ENCODE assay signal across 20 cellular contexts in the genomic region with DNA sequence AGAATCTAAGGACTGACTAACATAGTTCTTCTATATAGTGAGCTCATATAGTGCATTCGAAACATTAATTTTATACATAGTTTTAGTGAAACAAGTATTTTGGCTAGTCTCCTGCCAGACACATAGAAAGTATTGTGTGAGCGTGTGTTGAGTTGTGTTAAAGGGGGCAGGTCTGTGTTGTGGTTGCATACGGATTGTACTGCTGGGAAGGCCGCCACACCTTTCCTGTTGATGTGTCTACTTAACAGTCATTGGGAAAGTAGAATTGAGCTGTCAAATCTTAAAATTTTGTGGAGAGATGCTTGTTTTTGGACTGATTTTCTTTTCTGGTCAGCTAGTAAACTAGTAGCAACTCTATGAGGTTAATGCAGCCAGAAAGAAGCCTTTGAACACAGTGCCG. TPM values are rescaled to one million over a fixed set of nuclear protein-coding genes. Genes with fewer than 3 reads are reported as not detected.
A peak's percentile ranks its signal among the peaks of the same experiment; 100 is the strongest.
DNase-seq lines count a peak whose midpoint lies in the region; ATAC-seq and TF ChIP-seq lines count a peak whose summit lies in the region.
"Had no signal": no experiment of that assay in that cellular context is flagged by ENCODE, and none has a peak within 500 bp of the region (broad histone marks: within the 10 kb centered on the region; RNA-seq: fewer than 3 reads in every experiment).

No MANE protein-coding gene starts in this region.

- H3K4me1 ChIP-seq in CD4-positive, alpha-beta memory T cell (ENCODE audit: insufficient read depth, low read length) = peaks cover 6% of the 10 kb centered on the region
- H3K4me1 ChIP-seq in neutrophil (ENCODE audit: control insufficient read depth in 1 of 2, insufficient read depth in 1 of 2, low read depth in 1 of 2, low read length in 1 of 2) = peaks cover 11 to 14% of the 10 kb centered on the region in 2 experiments

- H3K9me3 ChIP-seq in CD4-positive, alpha-beta memory T cell (ENCODE audit: control insufficient read depth in 1 of 2, low read length in 2 of 2) = no peaks in the 10 kb centered on the region
- no peaks in the 10 kb centered on the region for H3K9me3 ChIP-seq in neutrophil
- H3K9me3 ChIP-seq: Caco-2 had no signal

- ATAC-seq in HG03045 (IDR thresholded peaks at IDR 0.05; ENCODE audit: unreplicated experiment) = no peak
- ATAC-seq in GM18858 (IDR thresholded peaks at IDR 0.05; ENCODE audit: unreplicated experiment) = no peak

- TF ChIP-seq CTCF in neutrophil (IDR thresholded peaks at IDR 0.05) = no peak

- POLR2A ChIA-PET in activated CD4-positive, alpha-beta T cell treated with anti-CD3 and anti-CD28 coated beads, Interleukin-2, amount 10 ng/mL, durations not matched to agents 7 days and 5 days (lab: Charles Lee) = no interaction called here
- POLR2A ChIA-PET in CD4-positive, alpha-beta memory T cell (lab: Charles Lee; ENCODE audit: partially characterized antibody) = interaction anchor here (1.0 kb wide), 1 partner anchor 10 kb away, joined by 3 read pairs; no protein-coding TSS in a partner anchor

- H3K27ac ChIP-seq in CD4-positive, alpha-beta memory T cell (ENCODE audit: low read depth, low read length) = no peak overlapping the region
- H3K27ac ChIP-seq in neutrophil = peak overlapping the region; percentile 68

- no peak for DNase-seq in activated CD4-positive, alpha-beta T cell treated with anti-CD3 and anti-CD28 coated beads, Interleukin-2, amount 10 ng/mL, durations not matched to agents 7 days and 5 days
- no peak for DNase-seq in activated CD4-positive, alpha-beta T cell treated with anti-CD3 and anti-CD28 coated beads, Interleukin-2, amount 50 U/mL, for 48 hours
- DNase-seq in CD4-positive, alpha-beta memory T cell = no peak
- no peak for DNase-seq in activated T-helper 1 cell treated with anti-CD3 and anti-CD28 coated beads, Interleukin-12 subunit alpha, Interleukin-12 subunit beta, Interleukin-2, Interleukin-4 antibody, amounts not matched to agents 30 ng/mL and 10 ng/mL and 1 ng/mL, durations not matched to agents 14 hours and 24 hours and 36 hours (ENCODE audit: low spot score)
- DNase-seq in NCI-H1436 (lab: John Stamatoyannopoulos, UW) = no peak
- DNase-seq: Caco-2; CD4-positive, CD25-positive, alpha-beta regulatory T cell; GDM1; H9; MM.1S; NCI-H1092 treated with DMSO at 0.1 percent for 48 hours; NCI-H1694 treated with DMSO at 0.1 percent for 48 hours; NCI-H510A treated with DMSO at 0.1 percent for 48 hours; NCI-H774; OCI-M1; Right ventricle myocardium superior had no signal

- H3K4me3 Mint-ChIP-seq in activated CD4-positive, alpha-beta T cell treated with anti-CD3 and anti-CD28 coated beads, Interleukin-2, amount 10 ng/mL, durations not matched to agents 7 days and 5 days = no peak overlapping the region
- peak overlapping the region in 5 of 8 donors; percentile 14 to 80 (median 43) for H3K4me3 Mint-ChIP-seq in CD4-positive, alpha-beta memory T cell
- H3K4me3 Mint-ChIP-seq in activated T-helper 1 cell treated with anti-CD3 and anti-CD28 coated beads, Interleukin-12 subunit alpha, Interleukin-12 subunit beta, Interleukin-2, Interleukin-4 antibody, amounts not matched to agents 30 ng/mL and 10 ng/mL and 1 ng/mL, durations not matched to agents 14 hours and 24 hours and 36 hours = peak overlapping the region; percentile 60
- H3K4me3 Mint-ChIP-seq: B cell; CD4-positive, CD25-positive, alpha-beta regulatory T cell; H9 had no signal

- CTCF ChIA-PET in activated CD4-positive, alpha-beta T cell treated with anti-CD3 and anti-CD28 coated beads, Interleukin-2, amount 10 ng/mL, durations not matched to agents 7 days and 5 days (lab: Charles Lee) = interaction anchor here (0.9 to 1.0 kb wide), 2 partner anchors 9 to 18 kb away, joined by 3 to 4 read pairs; no protein-coding TSS in a partner anchor
- CTCF ChIA-PET in CD4-positive, alpha-beta memory T cell (lab: Charles Lee; ENCODE audit: partially characterized antibody) = interaction anchor here (1.2 to 2.0 kb wide), 2 partner anchors 8 to 51 kb away, joined by 3 to 4 read pairs; a partner anchor contains a TSS

- H3K36me3 ChIP-seq in CD4-positive, alpha-beta memory T cell (ENCODE audit: insufficient read depth, low read length) = peaks cover 12% of the 10 kb centered on the region
- H3K36me3 ChIP-seq in neutrophil = no peaks in the 10 kb centered on the region

- H3K4me3 ChIP-seq in CD4-positive, alpha-beta memory T cell (ENCODE audit: low read length in 2 of 2) = no peak overlapping the region
- no peak overlapping the region for H3K4me3 ChIP-seq in neutrophil (ENCODE audit: low read depth in 1 of 2, low read length in 1 of 2)

- H3K27me3 Mint-ChIP-seq in activated CD4-positive, alpha-beta T cell treated with anti-CD3 and anti-CD28 coated beads, Interleukin-2, amount 10 ng/mL, durations not matched to agents 7 days and 5 days = no peaks in the 10 kb centered on the region
- H3K27me3 Mint-ChIP-seq in CD4-positive, alpha-beta memory T cell = no peaks in the 10 kb centered on the region
- no peaks in the 10 kb centered on the region for H3K27me3 Mint-ChIP-seq in activated T-helper 1 cell treated with anti-CD3 and anti-CD28 coated beads, Interleukin-12 subunit alpha, Interleukin-12 subunit beta, Interleukin-2, Interleukin-4 antibody, amounts not matched to agents 30 ng/mL and 10 ng/mL and 1 ng/mL, durations not matched to agents 14 hours and 24 hours and 36 hours (ENCODE audit: insufficient read depth)
- H3K27me3 Mint-ChIP-seq: B cell; CD4-positive, CD25-positive, alpha-beta regulatory T cell had no signal

- no peaks in the 10 kb centered on the region for H3K9me3 Mint-ChIP-seq in activated CD4-positive, alpha-beta T cell treated with anti-CD3 and anti-CD28 coated beads, Interleukin-2, amount 10 ng/mL, durations not matched to agents 7 days and 5 days
- H3K9me3 Mint-ChIP-seq in CD4-positive, alpha-beta memory T cell = no peaks in the 10 kb centered on the region
- H3K9me3 Mint-ChIP-seq in activated T-helper 1 cell treated with anti-CD3 and anti-CD28 coated beads, Interleukin-12 subunit alpha, Interleukin-12 subunit beta, Interleukin-2, Interleukin-4 antibody, amounts not matched to agents 30 ng/mL and 10 ng/mL and 1 ng/mL, durations not matched to agents 14 hours and 24 hours and 36 hours = no peaks in the 10 kb centered on the region
- H3K9me3 Mint-ChIP-seq: CD4-positive, CD25-positive, alpha-beta regulatory T cell; H9 had no signal

- peaks cover 12% of the 10 kb centered on the region for H3K4me1 Mint-ChIP-seq in activated CD4-positive, alpha-beta T cell treated with anti-CD3 and anti-CD28 coated beads, Interleukin-2, amount 10 ng/mL, durations not matched to agents 7 days and 5 days
- peaks cover 9 to 19% (median 16%) of the 10 kb centered on the region in 4 donors for H3K4me1 Mint-ChIP-seq in CD4-positive, alpha-beta memory T cell
- peaks cover 56% of the 10 kb centered on the region for H3K4me1 Mint-ChIP-seq in activated T-helper 1 cell treated with anti-CD3 and anti-CD28 coated beads, Interleukin-12 subunit alpha, Interleukin-12 subunit beta, Interleukin-2, Interleukin-4 antibody, amounts not matched to agents 30 ng/mL and 10 ng/mL and 1 ng/mL, durations not matched to agents 14 hours and 24 hours and 36 hours (ENCODE audit: low read depth)
- H3K4me1 Mint-ChIP-seq: H9 had no signal

- peak overlapping the region; percentile 7 for H3K27ac Mint-ChIP-seq in activated CD4-positive, alpha-beta T cell treated with anti-CD3 and anti-CD28 coated beads, Interleukin-2, amount 10 ng/mL, durations not matched to agents 7 days and 5 days
- H3K27ac Mint-ChIP-seq in CD4-positive, alpha-beta memory T cell = peak overlapping the region in 6 of 7 donors; percentile 4 to 91 (median 36)
- peak overlapping the region; percentile 50 for H3K27ac Mint-ChIP-seq in activated T-helper 1 cell treated with anti-CD3 and anti-CD28 coated beads, Interleukin-12 subunit alpha, Interleukin-12 subunit beta, Interleukin-2, Interleukin-4 antibody, amounts not matched to agents 30 ng/mL and 10 ng/mL and 1 ng/mL, durations not matched to agents 14 hours and 24 hours and 36 hours
- H3K27ac Mint-ChIP-seq: B cell, H9 had no signal

- no peaks in the 10 kb centered on the region for H3K27me3 ChIP-seq in CD4-positive, alpha-beta memory T cell (ENCODE audit: insufficient read depth, low read length)
- H3K27me3 ChIP-seq in neutrophil = no peaks in the 10 kb centered on the region

- intact Hi-C loops in CD4-positive, alpha-beta memory T cell (cut with micrococcal nuclease) = no loop called here
- intact Hi-C loops in activated T-helper 1 cell treated with anti-CD3 and anti-CD28 coated beads, Interleukin-12 subunit alpha, Interleukin-12 subunit beta, Interleukin-2, Interleukin-4 antibody, amounts not matched to agents 30 ng/mL and 10 ng/mL and 1 ng/mL, durations not matched to agents 14 hours and 24 hours and 36 hours (cut with micrococcal nuclease) = loop anchor here (2.0 kb wide), 1 partner anchor 23 kb away; no protein-coding TSS in a partner anchor

- peaks cover 33% of the 10 kb centered on the region for H3K36me3 Mint-ChIP-seq in activated CD4-positive, alpha-beta T cell treated with anti-CD3 and anti-CD28 coated beads, Interleukin-2, amount 10 ng/mL, durations not matched to agents 7 days and 5 days (ENCODE audit: low read depth)
- H3K36me3 Mint-ChIP-seq in CD4-positive, alpha-beta memory T cell = peaks cover 41 to 53% of the 10 kb centered on the region in 2 donors
- peaks cover 58% of the 10 kb centered on the region for H3K36me3 Mint-ChIP-seq in activated T-helper 1 cell treated with anti-CD3 and anti-CD28 coated beads, Interleukin-12 subunit alpha, Interleukin-12 subunit beta, Interleukin-2, Interleukin-4 antibody, amounts not matched to agents 30 ng/mL and 10 ng/mL and 1 ng/mL, durations not matched to agents 14 hours and 24 hours and 36 hours (ENCODE audit: low read depth)

RNA-seq across cellular contexts. Expression of a gene that starts 51.3 kb away (rescaled TPM):
- 10 to 100 TPM; 13.6 to 17.3 TPM for total RNA-seq in activated CD4-positive, alpha-beta T cell treated with anti-CD3 and anti-CD28 coated beads, Interleukin-2, amount 10 ng/mL, durations not matched to agents 7 days and 5 days
- 10 to 100 TPM; 15.2 to 17.8 TPM for total RNA-seq in CD4-positive, alpha-beta memory T cell
- polyA plus RNA-seq in CD4-positive, alpha-beta memory T cell = 10 to 100 TPM; 15.5 to 21.1 TPM
- 53.3 and 53.4 TPM in 2 replicates for total RNA-seq in activated T-helper 1 cell treated with anti-CD3 and anti-CD28 coated beads, Interleukin-12 subunit alpha, Interleukin-12 subunit beta, Interleukin-2, Interleukin-4 antibody, amounts not matched to agents 30 ng/mL and 10 ng/mL and 1 ng/mL, durations not matched to agents 14 hours and 24 hours and 36 hours
